In genomic region chr3:59385547-59385946, GRCh38 we compare ENCODE assay signal across 1 cellular context.
TF ChIP-seq lines count a peak whose summit lies in the region.

No MANE protein-coding gene starts in this region.

TF ChIP-seq in GM12878, 131 proteins besides CTCF, POLR2A, EP300 and RAD21:
- no peak for TF ChIP-seq ZSCAN29 (IDR thresholded peaks at IDR 0.05)
- TF ChIP-seq RELA (IDR thresholded peaks at IDR 0.05; ENCODE audit: borderline replicate concordance, partially characterized antibody): no peak
- TF ChIP-seq IKZF1 (conservative IDR thresholded peaks at IDR 0.05): no peak
- peak; percentile 81 for TF ChIP-seq PKNOX1 (IDR thresholded peaks at IDR 0.05)
- 0 out of 2 replicates have a peak, but pooled peaks have one; percentile 3 for TF ChIP-seq ZNF687 (IDR thresholded peaks at IDR 0.05)
- peak; percentile 75 for TF ChIP-seq PBX3 (IDR thresholded peaks at IDR 0.05; ENCODE audit: insufficient replicate concordance, low read depth, low read length)
- no peak for TF ChIP-seq POLR2AphosphoS5 (IDR thresholded peaks at IDR 0.05; ENCODE audit: low read length)
